In the genomic region with DNA sequence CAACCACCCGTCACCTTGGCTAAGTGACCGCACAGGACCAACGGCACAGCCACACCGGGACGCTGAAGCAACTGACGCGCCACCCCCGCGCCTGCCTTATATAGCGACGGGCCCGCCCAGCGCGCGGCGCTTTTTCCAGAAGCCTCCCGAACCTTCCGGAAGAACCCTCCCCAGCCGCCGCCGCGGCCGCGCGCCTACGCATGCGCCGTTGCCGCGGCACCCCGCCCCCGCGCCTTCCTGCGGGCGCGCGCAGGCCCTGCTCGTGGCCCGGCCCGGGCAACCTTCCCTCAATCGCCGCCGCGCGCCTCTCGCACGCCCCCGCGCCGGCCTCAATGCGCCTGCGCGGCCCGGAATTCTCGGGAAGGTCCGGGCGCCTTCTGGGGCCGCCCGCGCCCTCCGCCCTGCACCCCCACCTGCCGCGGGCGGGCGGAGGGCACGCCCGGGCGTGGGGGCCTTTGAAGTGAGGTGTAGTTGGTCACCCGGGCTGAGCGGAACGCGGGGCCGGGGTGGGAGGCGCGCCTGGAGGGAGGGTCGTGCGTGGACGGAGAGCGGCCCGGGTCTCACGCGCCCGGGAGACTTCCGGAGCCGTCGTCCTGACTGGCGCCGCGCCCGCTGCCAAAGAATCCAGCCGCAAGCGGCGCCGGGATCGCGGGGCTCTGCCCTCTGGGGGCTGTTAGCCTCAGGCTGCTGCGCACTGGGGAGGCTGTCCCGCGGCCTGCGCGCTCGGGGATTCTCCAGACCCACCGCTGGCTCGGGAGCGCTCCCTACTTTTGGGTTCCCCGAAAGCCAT, we compare ENCODE assay signal across 1 cellular context.
TF ChIP-seq lines count a peak whose summit lies in the region.

A gene (minus strand): TSS at position 73 of the 790 bp plus-strand sequence. CDS start 666 bp downstream, outside the sequence.

TF ChIP-seq in K562, 482 proteins besides CTCF, POLR2A, EP300 and RAD21 (continued from another document and continues in another):
- TF ChIP-seq, protein P1, sequence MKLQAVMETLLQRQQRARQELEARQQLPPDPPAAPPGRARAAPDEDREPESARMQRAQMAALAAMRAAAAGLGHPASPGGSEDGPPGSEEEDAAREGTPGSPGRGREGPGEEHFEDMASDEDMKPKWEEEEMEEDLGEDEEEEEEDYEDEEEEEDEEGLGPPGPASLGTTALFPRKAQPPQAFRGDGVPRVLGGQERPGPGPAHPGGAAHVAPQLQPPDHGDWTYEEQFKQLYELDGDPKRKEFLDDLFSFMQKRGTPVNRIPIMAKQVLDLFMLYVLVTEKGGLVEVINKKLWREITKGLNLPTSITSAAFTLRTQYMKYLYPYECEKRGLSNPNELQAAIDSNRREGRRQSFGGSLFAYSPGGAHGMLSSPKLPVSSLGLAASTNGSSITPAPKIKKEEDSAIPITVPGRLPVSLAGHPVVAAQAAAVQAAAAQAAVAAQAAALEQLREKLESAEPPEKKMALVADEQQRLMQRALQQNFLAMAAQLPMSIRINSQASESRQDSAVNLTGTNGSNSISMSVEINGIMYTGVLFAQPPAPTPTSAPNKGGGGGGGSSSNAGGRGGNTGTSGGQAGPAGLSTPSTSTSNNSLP (IDR thresholded peaks at IDR 0.05; ENCODE audit: borderline replicate concordance, low read depth, low read length) = no peak
- TF ChIP-seq GATA2 (CRISPR knock-in tag; IDR thresholded peaks at IDR 0.05) (no peak), TCF7 (IDR thresholded peaks at IDR 0.05; ENCODE audit: borderline replicate concordance) (no peak), ZNF707 (CRISPR knock-in tag; conservative IDR thresholded peaks at IDR 0.05) (no peak), PHF8 (IDR thresholded peaks at IDR 0.05; ENCODE audit: borderline replicate concordance, low read length) (peak; percentile 76; the same call in 1 of the 2 replicates), DIDO1 (tag; IDR thresholded peaks at IDR 0.05; ENCODE audit: low read depth) (no peak), NFYB (IDR thresholded peaks at IDR 0.05; ENCODE audit: extremely low read depth, insufficient read length) (no peak), ZNF121 (CRISPR knock-in tag; conservative IDR thresholded peaks at IDR 0.05) (no peak), RBFOX2 (IDR thresholded peaks at IDR 0.05; ENCODE audit: low read depth, low read length) (peak; percentile 99), ETS2 (tag; IDR thresholded peaks at IDR 0.05; ENCODE audit: borderline replicate concordance, poor library complexity, severe bottlenecking) (no peak), NR3C1 (CRISPR knock-in tag; IDR thresholded peaks at IDR 0.05) (no peak), ZKSCAN3 (CRISPR knock-in tag; IDR thresholded peaks at IDR 0.05) (no peak), POLR3A (IDR thresholded peaks at IDR 0.05; ENCODE audit: borderline replicate concordance, extremely low read depth, insufficient read depth, insufficient read length) (no peak), THRAP3 (IDR thresholded peaks at IDR 0.05; ENCODE audit: borderline replicate concordance) (no peak), SAP30 (IDR thresholded peaks at IDR 0.05; ENCODE audit: borderline replicate concordance, insufficient read depth, low read depth, low read length, poor library complexity, severe bottlenecking) (peak; percentile 1), TAF15 (IDR thresholded peaks at IDR 0.05; ENCODE audit: low read depth, low read length) (no peak), MYC (IDR thresholded peaks at IDR 0.05; ENCODE audit: low read depth, low read length) (peak; percentile 67), MYC (CRISPR knock-in tag; IDR thresholded peaks at IDR 0.05; ENCODE audit: borderline replicate concordance, low read depth) (peak; percentile 55; the same call in 1 of the 2 replicates), JUND (IDR thresholded peaks at IDR 0.05; ENCODE audit: borderline replicate concordance, low read depth, low read length) (no peak), JUND (tag; IDR thresholded peaks at IDR 0.05; ENCODE audit: borderline replicate concordance, low read depth, low read length) (no peak; the same call in 2 of the 3 replicates), SNRNP70 (optimal IDR thresholded peaks at IDR 0.05; ENCODE audit: low read depth, low read length) (no peak), POLR3G (IDR thresholded peaks at IDR 0.05; ENCODE audit: extremely low read depth, insufficient read length, insufficient replicate concordance) (no peak), CAMTA2 (CRISPR knock-in tag; conservative IDR thresholded peaks at IDR 0.05) (no peak), RAD51 (IDR thresholded peaks at IDR 0.05; ENCODE audit: borderline replicate concordance, low read depth) (no peak), MIER1 (IDR thresholded peaks at IDR 0.05; ENCODE audit: low read depth) (no peak), MTF1 (CRISPR knock-in tag; IDR thresholded peaks at IDR 0.05; ENCODE audit: borderline replicate concordance) (no peak), CBFA2T2 (conservative IDR thresholded peaks at IDR 0.05) (no peak), ELF4 (CRISPR knock-in tag; IDR thresholded peaks at IDR 0.05) (peak; percentile 36; the same call in 1 of the 2 replicates), HDAC2 (IDR thresholded peaks at IDR 0.05) (no peak), RFX5 (IDR thresholded peaks at IDR 0.05; ENCODE audit: low read depth, low read length) (no peak), ZNF146 (CRISPR knock-in tag; IDR thresholded peaks at IDR 0.05; ENCODE audit: unreplicated experiment) (no peak), ZNF197 (CRISPR knock-in tag; IDR thresholded peaks at IDR 0.05; ENCODE audit: low read depth) (peak; percentile 55; the same call in 1 of the 2 replicates), CBX1 (IDR thresholded peaks at IDR 0.05; ENCODE audit: low read depth) (peak; percentile 43; the same call in 1 of the 2 replicates), NR4A1 (CRISPR knock-in tag; IDR thresholded peaks at IDR 0.05) (no peak), NR4A1 (tag; IDR thresholded peaks at IDR 0.05) (peak; percentile 34; the same call in 1 of the 2 replicates), FOXK1 (CRISPR knock-in tag; IDR thresholded peaks at IDR 0.05; ENCODE audit: borderline replicate concordance) (no peak), ZSCAN29 (IDR thresholded peaks at IDR 0.05) (no peak), HDAC1 (IDR thresholded peaks at IDR 0.05) (peak in 1 of 2 experiments; percentile 9; a peak in 1 of 4 replicates), ZZZ3 (IDR thresholded peaks at IDR 0.05) (no peak), RBM25 (IDR thresholded peaks at IDR 0.05; ENCODE audit: low read depth, low read length, severe bottlenecking) (no peak), BMI1 (IDR thresholded peaks at IDR 0.05; ENCODE audit: low read length) (no peak), ZNF12 (CRISPR knock-in tag; IDR thresholded peaks at IDR 0.05) (no peak), XRCC3 (IDR thresholded peaks at IDR 0.05) (no peak), KDM2B (CRISPR knock-in tag; IDR thresholded peaks at IDR 0.05) (no peak), ZBTB7A (IDR thresholded peaks at IDR 0.05; ENCODE audit: borderline replicate concordance, control insufficient read depth, low read depth, low read length) (peak; percentile 83; the same call in 1 of the 2 replicates), ZNF143 (CRISPR knock-in tag; IDR thresholded peaks at IDR 0.05) (no peak)
- TF ChIP-seq, protein P2, sequence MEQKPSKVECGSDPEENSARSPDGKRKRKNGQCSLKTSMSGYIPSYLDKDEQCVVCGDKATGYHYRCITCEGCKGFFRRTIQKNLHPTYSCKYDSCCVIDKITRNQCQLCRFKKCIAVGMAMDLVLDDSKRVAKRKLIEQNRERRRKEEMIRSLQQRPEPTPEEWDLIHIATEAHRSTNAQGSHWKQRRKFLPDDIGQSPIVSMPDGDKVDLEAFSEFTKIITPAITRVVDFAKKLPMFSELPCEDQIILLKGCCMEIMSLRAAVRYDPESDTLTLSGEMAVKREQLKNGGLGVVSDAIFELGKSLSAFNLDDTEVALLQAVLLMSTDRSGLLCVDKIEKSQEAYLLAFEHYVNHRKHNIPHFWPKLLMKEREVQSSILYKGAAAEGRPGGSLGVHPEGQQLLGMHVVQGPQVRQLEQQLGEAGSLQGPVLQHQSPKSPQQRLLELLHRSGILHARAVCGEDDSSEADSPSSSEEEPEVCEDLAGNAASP (IDR thresholded peaks at IDR 0.05) = no peak
- TF ChIP-seq, protein P3, sequence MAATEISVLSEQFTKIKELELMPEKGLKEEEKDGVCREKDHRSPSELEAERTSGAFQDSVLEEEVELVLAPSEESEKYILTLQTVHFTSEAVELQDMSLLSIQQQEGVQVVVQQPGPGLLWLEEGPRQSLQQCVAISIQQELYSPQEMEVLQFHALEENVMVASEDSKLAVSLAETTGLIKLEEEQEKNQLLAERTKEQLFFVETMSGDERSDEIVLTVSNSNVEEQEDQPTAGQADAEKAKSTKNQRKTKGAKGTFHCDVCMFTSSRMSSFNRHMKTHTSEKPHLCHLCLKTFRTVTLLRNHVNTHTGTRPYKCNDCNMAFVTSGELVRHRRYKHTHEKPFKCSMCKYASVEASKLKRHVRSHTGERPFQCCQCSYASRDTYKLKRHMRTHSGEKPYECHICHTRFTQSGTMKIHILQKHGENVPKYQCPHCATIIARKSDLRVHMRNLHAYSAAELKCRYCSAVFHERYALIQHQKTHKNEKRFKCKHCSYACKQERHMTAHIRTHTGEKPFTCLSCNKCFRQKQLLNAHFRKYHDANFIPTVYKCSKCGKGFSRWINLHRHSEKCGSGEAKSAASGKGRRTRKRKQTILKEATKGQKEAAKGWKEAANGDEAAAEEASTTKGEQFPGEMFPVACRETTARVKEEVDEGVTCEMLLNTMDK (IDR thresholded peaks at IDR 0.05; ENCODE audit: borderline replicate concordance, insufficient read depth, low read depth, low read length, poor library complexity, severe bottlenecking) = peak; percentile 90
- TF ChIP-seq, protein P4, sequence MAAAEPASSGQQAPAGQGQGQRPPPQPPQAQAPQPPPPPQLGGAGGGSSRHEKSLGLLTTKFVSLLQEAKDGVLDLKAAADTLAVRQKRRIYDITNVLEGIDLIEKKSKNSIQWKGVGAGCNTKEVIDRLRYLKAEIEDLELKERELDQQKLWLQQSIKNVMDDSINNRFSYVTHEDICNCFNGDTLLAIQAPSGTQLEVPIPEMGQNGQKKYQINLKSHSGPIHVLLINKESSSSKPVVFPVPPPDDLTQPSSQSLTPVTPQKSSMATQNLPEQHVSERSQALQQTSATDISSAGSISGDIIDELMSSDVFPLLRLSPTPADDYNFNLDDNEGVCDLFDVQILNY (CRISPR knock-in tag; IDR thresholded peaks at IDR 0.05) = no peak
- TF ChIP-seq, protein P5, sequence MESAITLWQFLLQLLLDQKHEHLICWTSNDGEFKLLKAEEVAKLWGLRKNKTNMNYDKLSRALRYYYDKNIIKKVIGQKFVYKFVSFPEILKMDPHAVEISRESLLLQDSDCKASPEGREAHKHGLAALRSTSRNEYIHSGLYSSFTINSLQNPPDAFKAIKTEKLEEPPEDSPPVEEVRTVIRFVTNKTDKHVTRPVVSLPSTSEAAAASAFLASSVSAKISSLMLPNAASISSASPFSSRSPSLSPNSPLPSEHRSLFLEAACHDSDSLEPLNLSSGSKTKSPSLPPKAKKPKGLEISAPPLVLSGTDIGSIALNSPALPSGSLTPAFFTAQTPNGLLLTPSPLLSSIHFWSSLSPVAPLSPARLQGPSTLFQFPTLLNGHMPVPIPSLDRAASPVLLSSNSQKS (CRISPR knock-in tag; IDR thresholded peaks at IDR 0.05) = no peak
- TF ChIP-seq, protein P6, sequence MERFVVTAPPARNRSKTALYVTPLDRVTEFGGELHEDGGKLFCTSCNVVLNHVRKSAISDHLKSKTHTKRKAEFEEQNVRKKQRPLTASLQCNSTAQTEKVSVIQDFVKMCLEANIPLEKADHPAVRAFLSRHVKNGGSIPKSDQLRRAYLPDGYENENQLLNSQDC (CRISPR knock-in tag; IDR thresholded peaks at IDR 0.05) = no peak
- TF ChIP-seq, protein P7, sequence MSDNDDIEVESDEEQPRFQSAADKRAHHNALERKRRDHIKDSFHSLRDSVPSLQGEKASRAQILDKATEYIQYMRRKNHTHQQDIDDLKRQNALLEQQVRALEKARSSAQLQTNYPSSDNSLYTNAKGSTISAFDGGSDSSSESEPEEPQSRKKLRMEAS (CRISPR knock-in tag; IDR thresholded peaks at IDR 0.05) = no peak; the same call in none of the 2 replicates
- TF ChIP-seq, protein P8, sequence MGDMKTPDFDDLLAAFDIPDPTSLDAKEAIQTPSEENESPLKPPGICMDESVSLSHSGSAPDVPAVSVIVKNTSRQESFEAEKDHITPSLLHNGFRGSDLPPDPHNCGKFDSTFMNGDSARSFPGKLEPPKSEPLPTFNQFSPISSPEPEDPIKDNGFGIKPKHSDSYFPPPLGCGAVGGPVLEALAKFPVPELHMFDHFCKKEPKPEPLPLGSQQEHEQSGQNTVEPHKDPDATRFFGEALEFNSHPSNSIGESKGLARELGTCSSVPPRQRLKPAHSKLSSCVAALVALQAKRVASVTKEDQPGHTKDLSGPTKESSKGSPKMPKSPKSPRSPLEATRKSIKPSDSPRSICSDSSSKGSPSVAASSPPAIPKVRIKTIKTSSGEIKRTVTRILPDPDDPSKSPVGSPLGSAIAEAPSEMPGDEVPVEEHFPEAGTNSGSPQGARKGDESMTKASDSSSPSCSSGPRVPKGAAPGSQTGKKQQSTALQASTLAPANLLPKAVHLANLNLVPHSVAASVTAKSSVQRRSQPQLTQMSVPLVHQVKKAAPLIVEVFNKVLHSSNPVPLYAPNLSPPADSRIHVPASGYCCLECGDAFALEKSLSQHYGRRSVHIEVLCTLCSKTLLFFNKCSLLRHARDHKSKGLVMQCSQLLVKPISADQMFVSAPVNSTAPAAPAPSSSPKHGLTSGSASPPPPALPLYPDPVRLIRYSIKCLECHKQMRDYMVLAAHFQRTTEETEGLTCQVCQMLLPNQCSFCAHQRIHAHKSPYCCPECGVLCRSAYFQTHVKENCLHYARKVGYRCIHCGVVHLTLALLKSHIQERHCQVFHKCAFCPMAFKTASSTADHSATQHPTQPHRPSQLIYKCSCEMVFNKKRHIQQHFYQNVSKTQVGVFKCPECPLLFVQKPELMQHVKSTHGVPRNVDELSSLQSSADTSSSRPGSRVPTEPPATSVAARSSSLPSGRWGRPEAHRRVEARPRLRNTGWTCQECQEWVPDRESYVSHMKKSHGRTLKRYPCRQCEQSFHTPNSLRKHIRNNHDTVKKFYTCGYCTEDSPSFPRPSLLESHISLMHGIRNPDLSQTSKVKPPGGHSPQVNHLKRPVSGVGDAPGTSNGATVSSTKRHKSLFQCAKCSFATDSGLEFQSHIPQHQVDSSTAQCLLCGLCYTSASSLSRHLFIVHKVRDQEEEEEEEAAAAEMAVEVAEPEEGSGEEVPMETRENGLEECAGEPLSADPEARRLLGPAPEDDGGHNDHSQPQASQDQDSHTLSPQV (IDR thresholded peaks at IDR 0.05) = peak; percentile 80
- TF ChIP-seq, protein P9, sequence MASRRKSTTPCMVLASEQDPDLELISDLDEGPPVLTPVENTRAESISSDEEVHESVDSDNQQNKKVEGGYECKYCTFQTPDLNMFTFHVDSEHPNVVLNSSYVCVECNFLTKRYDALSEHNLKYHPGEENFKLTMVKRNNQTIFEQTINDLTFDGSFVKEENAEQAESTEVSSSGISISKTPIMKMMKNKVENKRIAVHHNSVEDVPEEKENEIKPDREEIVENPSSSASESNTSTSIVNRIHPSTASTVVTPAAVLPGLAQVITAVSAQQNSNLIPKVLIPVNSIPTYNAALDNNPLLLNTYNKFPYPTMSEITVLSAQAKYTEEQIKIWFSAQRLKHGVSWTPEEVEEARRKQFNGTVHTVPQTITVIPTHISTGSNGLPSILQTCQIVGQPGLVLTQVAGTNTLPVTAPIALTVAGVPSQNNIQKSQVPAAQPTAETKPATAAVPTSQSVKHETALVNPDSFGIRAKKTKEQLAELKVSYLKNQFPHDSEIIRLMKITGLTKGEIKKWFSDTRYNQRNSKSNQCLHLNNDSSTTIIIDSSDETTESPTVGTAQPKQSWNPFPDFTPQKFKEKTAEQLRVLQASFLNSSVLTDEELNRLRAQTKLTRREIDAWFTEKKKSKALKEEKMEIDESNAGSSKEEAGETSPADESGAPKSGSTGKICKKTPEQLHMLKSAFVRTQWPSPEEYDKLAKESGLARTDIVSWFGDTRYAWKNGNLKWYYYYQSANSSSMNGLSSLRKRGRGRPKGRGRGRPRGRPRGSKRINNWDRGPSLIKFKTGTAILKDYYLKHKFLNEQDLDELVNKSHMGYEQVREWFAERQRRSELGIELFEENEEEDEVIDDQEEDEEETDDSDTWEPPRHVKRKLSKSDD (conservative IDR thresholded peaks at IDR 0.05; ENCODE audit: low read length) = no peak
